In the genomic region with DNA sequence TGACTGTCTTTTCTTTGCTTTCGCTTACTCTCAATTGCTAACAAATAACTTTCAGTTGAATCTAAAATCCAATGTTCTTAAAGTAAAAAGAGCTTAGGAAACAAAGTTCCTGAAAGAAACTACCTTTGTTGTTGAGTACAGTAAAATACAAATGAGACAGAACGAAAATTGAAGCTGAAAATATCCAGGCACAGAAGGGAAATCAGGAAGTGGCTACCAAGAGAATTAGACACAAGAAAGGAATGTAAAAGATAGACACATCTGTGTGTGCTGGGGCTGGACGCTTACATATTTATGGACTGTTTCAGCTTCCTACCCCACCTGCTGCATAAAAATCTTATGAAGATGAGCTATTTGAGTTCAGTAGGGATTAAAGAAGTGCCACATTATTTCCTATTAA, we compare ENCODE assay signal across 16 cellular contexts.
DNase-seq lines count a peak whose midpoint lies in the region; ATAC-seq and TF ChIP-seq lines count a peak whose summit lies in the region.
"Had no signal": no experiment of that assay in that cellular context is flagged by ENCODE, and none has a peak within 500 bp of the region (broad histone marks: within the 10 kb centered on the region; RNA-seq: fewer than 3 reads in every experiment).

No MANE protein-coding gene starts in this region.

- H2BK5ac ChIP-seq in neuronal stem cell (ENCODE audit: low read length): no peak overlapping the region

- DNase-seq in AG20443 (ENCODE audit: low spot score): peak; percentile 53
- peak; percentile 45 for DNase-seq in RKO (ENCODE audit: low spot score)
- DNase-seq in epithelial cell of esophagus (ENCODE audit: low read depth): peak; percentile 76
- no peak for DNase-seq in neuronal stem cell (ENCODE audit: low spot score)
- no peak for DNase-seq in nucleus accumbens (lab: John Stamatoyannopoulos, UW)
- DNase-seq in activated T-helper 1 cell treated with anti-CD3 and anti-CD28 coated beads, Interleukin-12 subunit alpha, Interleukin-12 subunit beta, Interleukin-2, Interleukin-4 antibody, amounts not matched to agents 30 ng/mL and 10 ng/mL and 1 ng/mL, durations not matched to agents 14 hours and 24 hours and 36 hours (ENCODE audit: low spot score): no peak
- DNase-seq in glutamatergic neuron: no peak
- DNase-seq: C1 segment of cervical spinal cord; hippocampal formation; NCI-H1930; posterior cingulate gyrus; stimulated activated CD4-positive, alpha-beta T cell treated with anti-CD3 and anti-CD28 coated beads, Interleukin-2, amount 100 ng/mL, for 24 hours; WERI-Rb-1 had no signal

- H2AFZ ChIP-seq in neuronal stem cell (ENCODE audit: low read length): peak overlapping the region; percentile 51

- no peaks in the 10 kb centered on the region for H3K27me3 ChIP-seq in neuronal stem cell (ENCODE audit: control insufficient read depth in 3 of 3, insufficient read depth in 3 of 3, low read depth in 1 of 3, low read length in 3 of 3)

- H3K36me3 ChIP-seq in neuronal stem cell (replicated peaks in 1 of 2; ENCODE audit: control insufficient read depth in 2 of 2, insufficient read depth in 2 of 2, low read length in 2 of 2): no peaks in the 10 kb centered on the region
- H3K36me3 ChIP-seq: HAP-1, WERI-Rb-1 had no signal

- H4K8ac ChIP-seq in neuronal stem cell (ENCODE audit: low read depth, low read length): no peak overlapping the region

- H3K4me2 ChIP-seq in neuronal stem cell (ENCODE audit: insufficient read depth, low read length, poor library complexity, severe bottlenecking): no peak overlapping the region

- no peak overlapping the region for H3K9ac ChIP-seq in neuronal stem cell (ENCODE audit: low read depth, low read length, poor library complexity)

- no peaks in the 10 kb centered on the region for H3K27me3 Mint-ChIP-seq in activated T-helper 1 cell treated with anti-CD3 and anti-CD28 coated beads, Interleukin-12 subunit alpha, Interleukin-12 subunit beta, Interleukin-2, Interleukin-4 antibody, amounts not matched to agents 30 ng/mL and 10 ng/mL and 1 ng/mL, durations not matched to agents 14 hours and 24 hours and 36 hours (ENCODE audit: insufficient read depth)
- H3K27me3 Mint-ChIP-seq in glutamatergic neuron (ENCODE audit: unreplicated experiment): no peaks in the 10 kb centered on the region

- no peak for ATAC-seq in HG03521 (IDR thresholded peaks at IDR 0.05; ENCODE audit: unreplicated experiment)
- ATAC-seq: HepG2 had no signal

- H2AK5ac ChIP-seq in neuronal stem cell (ENCODE audit: low read depth, low read length): no peak overlapping the region

- no peak overlapping the region for H3K27ac Mint-ChIP-seq in activated T-helper 1 cell treated with anti-CD3 and anti-CD28 coated beads, Interleukin-12 subunit alpha, Interleukin-12 subunit beta, Interleukin-2, Interleukin-4 antibody, amounts not matched to agents 30 ng/mL and 10 ng/mL and 1 ng/mL, durations not matched to agents 14 hours and 24 hours and 36 hours
- H3K27ac Mint-ChIP-seq in glutamatergic neuron (ENCODE audit: unreplicated experiment): no peak overlapping the region

- H4K91ac ChIP-seq in neuronal stem cell (ENCODE audit: low read depth, low read length, poor library complexity): no peak overlapping the region

- H2BK120ac ChIP-seq in neuronal stem cell (ENCODE audit: low read depth, low read length): no peak overlapping the region

- no CpG with 5 or more reads among the region's 3 CpGs for WGBS in neuronal stem cell (ENCODE audit: extremely low coverage in 2 of 2, insufficient read length in 2 of 2, insufficient replicate concordance in 1 of 2), 2 donors

- H3K4me3 ChIP-seq in epithelial cell of esophagus (ENCODE audit: low read length): no peak overlapping the region
- no peak overlapping the region for H3K4me3 ChIP-seq in neuronal stem cell (ENCODE audit: low read length in 2 of 2)
- H3K4me3 ChIP-seq: HAP-1 had no signal

- no peaks in the 10 kb centered on the region for H3K9me3 ChIP-seq in neuronal stem cell (replicated peaks in 1 of 2; ENCODE audit: control insufficient read depth in 2 of 2, insufficient read depth in 1 of 2, low read depth in 1 of 2, low read length in 2 of 2)
- H3K9me3 ChIP-seq: HAP-1 had no signal

- H3K4ac ChIP-seq in neuronal stem cell (ENCODE audit: low read length): no peak overlapping the region

- H3K18ac ChIP-seq in neuronal stem cell (ENCODE audit: low read length): no peak overlapping the region

- no peaks in the 10 kb centered on the region for H3K4me1 Mint-ChIP-seq in activated T-helper 1 cell treated with anti-CD3 and anti-CD28 coated beads, Interleukin-12 subunit alpha, Interleukin-12 subunit beta, Interleukin-2, Interleukin-4 antibody, amounts not matched to agents 30 ng/mL and 10 ng/mL and 1 ng/mL, durations not matched to agents 14 hours and 24 hours and 36 hours (ENCODE audit: low read depth)
- H3K4me1 Mint-ChIP-seq in glutamatergic neuron (ENCODE audit: low read depth, unreplicated experiment): no peaks in the 10 kb centered on the region

- H3K79me1 ChIP-seq in neuronal stem cell (ENCODE audit: low read depth, low read length): no peaks in the 10 kb centered on the region

- TF ChIP-seq CTCF in epithelial cell of esophagus (IDR thresholded peaks at IDR 0.05; ENCODE audit: insufficient read depth, low read depth, low read length, missing control alignments) (no peak), glutamatergic neuron (IDR thresholded peaks at IDR 0.05; ENCODE audit: partially characterized antibody, unreplicated experiment) (no peak)

- no peak overlapping the region for H3K4me3 Mint-ChIP-seq in activated T-helper 1 cell treated with anti-CD3 and anti-CD28 coated beads, Interleukin-12 subunit alpha, Interleukin-12 subunit beta, Interleukin-2, Interleukin-4 antibody, amounts not matched to agents 30 ng/mL and 10 ng/mL and 1 ng/mL, durations not matched to agents 14 hours and 24 hours and 36 hours
- H3K4me3 Mint-ChIP-seq in glutamatergic neuron (ENCODE audit: unreplicated experiment): no peak overlapping the region

- no peak overlapping the region for H3K14ac ChIP-seq in neuronal stem cell (ENCODE audit: low read length)

- H3K4me1 ChIP-seq in neuronal stem cell (ENCODE audit: control insufficient read depth in 2 of 2, insufficient read depth in 1 of 2, low read depth in 1 of 2, low read length in 2 of 2): no peaks in the 10 kb centered on the region
- H3K4me1 ChIP-seq: HAP-1 had no signal

- H3K23ac ChIP-seq in neuronal stem cell (ENCODE audit: low read depth, low read length, poor library complexity): no peak overlapping the region

- intact Hi-C loops in activated T-helper 1 cell treated with anti-CD3 and anti-CD28 coated beads, Interleukin-12 subunit alpha, Interleukin-12 subunit beta, Interleukin-2, Interleukin-4 antibody, amounts not matched to agents 30 ng/mL and 10 ng/mL and 1 ng/mL, durations not matched to agents 14 hours and 24 hours and 36 hours (cut with micrococcal nuclease): no loop called here

- H3K27ac ChIP-seq in neuronal stem cell (replicated peaks; ENCODE audit: low read length): no peak overlapping the region
- H3K27ac ChIP-seq: WERI-Rb-1 had no signal

- H2BK12ac ChIP-seq in neuronal stem cell (ENCODE audit: low read length): no peak overlapping the region

- no peaks in the 10 kb centered on the region for H3K36me3 Mint-ChIP-seq in activated T-helper 1 cell treated with anti-CD3 and anti-CD28 coated beads, Interleukin-12 subunit alpha, Interleukin-12 subunit beta, Interleukin-2, Interleukin-4 antibody, amounts not matched to agents 30 ng/mL and 10 ng/mL and 1 ng/mL, durations not matched to agents 14 hours and 24 hours and 36 hours (ENCODE audit: low read depth)
- H3K36me3 Mint-ChIP-seq in glutamatergic neuron (ENCODE audit: unreplicated experiment): no peaks in the 10 kb centered on the region

- H2BK15ac ChIP-seq in neuronal stem cell (ENCODE audit: low read length): no peak overlapping the region

- H3K9me3 Mint-ChIP-seq in activated T-helper 1 cell treated with anti-CD3 and anti-CD28 coated beads, Interleukin-12 subunit alpha, Interleukin-12 subunit beta, Interleukin-2, Interleukin-4 antibody, amounts not matched to agents 30 ng/mL and 10 ng/mL and 1 ng/mL, durations not matched to agents 14 hours and 24 hours and 36 hours: peaks cover 10% of the 10 kb centered on the region
- H3K9me3 Mint-ChIP-seq in glutamatergic neuron (ENCODE audit: unreplicated experiment): no peaks in the 10 kb centered on the region

Comparison
In these comparisons a context has a peak if more than half of its experiments do, and no peak if none do; other contexts are left out.
1. DNase-seq: peak in AG20443 (single experiment), RKO (single experiment) and epithelial cell of esophagus (single experiment); none in neuronal stem cell (single experiment), nucleus accumbens (0 of 56), activated T-helper 1 cell treated with anti-CD3 and anti-CD28 coated beads, Interleukin-12 subunit alpha, Interleukin-12 subunit beta, Interleukin-2, Interleukin-4 antibody, amounts not matched to agents 30 ng/mL and 10 ng/mL and 1 ng/mL, durations not matched to agents 14 hours and 24 hours and 36 hours (single experiment) and glutamatergic neuron (single experiment).